ENCODE assay signal across 13 cellular contexts in the genomic region with DNA sequence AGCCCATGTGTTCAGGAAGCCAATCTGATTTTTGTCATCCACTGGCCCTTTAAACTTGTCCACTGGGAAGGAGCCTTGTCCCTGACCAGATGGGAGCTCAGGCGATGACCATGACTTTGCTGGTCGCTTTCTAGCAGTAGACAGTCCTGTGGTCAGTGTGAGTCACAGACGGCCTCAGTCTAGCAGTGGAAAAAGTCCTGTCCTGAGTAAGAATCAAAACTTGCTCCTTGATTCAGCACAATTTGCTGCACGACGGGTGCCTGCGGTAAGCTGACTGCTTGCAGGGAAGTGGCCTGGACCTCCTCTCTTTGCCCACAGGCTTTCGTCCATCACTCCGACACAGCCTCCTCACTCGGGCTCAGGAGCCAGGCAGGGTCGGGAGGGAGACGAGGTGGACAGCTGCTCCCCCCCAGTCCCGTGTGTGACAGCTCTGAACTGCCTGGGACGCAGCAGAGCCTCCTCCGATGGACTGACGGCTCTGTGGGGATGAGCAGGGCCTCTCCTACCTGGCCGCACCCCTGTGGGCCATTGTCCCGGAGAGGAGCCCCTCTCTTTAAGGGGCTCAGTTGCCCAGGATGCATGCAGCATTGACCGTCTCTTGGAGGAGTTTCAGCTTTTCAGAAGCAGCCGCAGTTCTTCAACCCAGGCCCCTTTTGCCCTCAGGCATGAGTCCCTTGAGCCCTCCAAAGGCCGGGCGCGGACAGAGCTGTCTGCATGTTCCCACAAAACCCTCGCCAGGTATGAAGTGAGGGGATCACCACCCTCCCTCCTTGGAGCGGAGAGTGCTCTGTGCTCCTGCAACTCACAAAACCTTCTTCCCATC.
DNase-seq lines count a peak whose midpoint lies in the region; ATAC-seq and TF ChIP-seq lines count a peak whose summit lies in the region.
"Had no signal": no experiment of that assay in that cellular context is flagged by ENCODE, and none has a peak within 500 bp of the region (broad histone marks: within the 10 kb centered on the region; RNA-seq: fewer than 3 reads in every experiment).

No MANE protein-coding gene starts in this region.

- H2AFZ ChIP-seq in smooth muscle cell (ENCODE audit: low read depth) = no peak overlapping the region

- H3K79me2 ChIP-seq in smooth muscle cell (ENCODE audit: low read depth) = no peaks in the 10 kb centered on the region

- H3K4me1 ChIP-seq in RWPE2 (ENCODE audit: insufficient read depth, poor library complexity, severe bottlenecking) (peaks cover 42% of the 10 kb centered on the region), esophagus muscularis mucosa (peaks cover 15 to 27% (median 20%) of the 10 kb centered on the region in 4 donors), smooth muscle cell (ENCODE audit: low read depth) (peaks cover 2% of the 10 kb centered on the region)

- H3K9me3 ChIP-seq in RWPE2 (ENCODE audit: severe bottlenecking) (no peaks in the 10 kb centered on the region), esophagus muscularis mucosa (no peaks in the 10 kb centered on the region), smooth muscle cell (replicated peaks; ENCODE audit: low read depth) (no peaks in the 10 kb centered on the region)
- H3K9me3 ChIP-seq: psoas muscle had no signal

- H3F3A ChIP-seq in smooth muscle cell (ENCODE audit: low read depth) = no peaks in the 10 kb centered on the region

- intact Hi-C loops in esophagus muscularis mucosa (cut with DNase I) = no loop called here

- no peaks in the 10 kb centered on the region for H3K36me3 ChIP-seq in RWPE2 (ENCODE audit: low read depth)
- no peaks in the 10 kb centered on the region for H3K36me3 ChIP-seq in esophagus muscularis mucosa
- H3K36me3 ChIP-seq in smooth muscle cell (ENCODE audit: low read depth) = no peaks in the 10 kb centered on the region

- no peak for TF ChIP-seq POLR2A in esophagus muscularis mucosa (IDR thresholded peaks at IDR 0.05; ENCODE audit: low read depth)

- H3K27ac ChIP-seq in RWPE2 (ENCODE audit: poor library complexity, severe bottlenecking) (peak overlapping the region; percentile 88), esophagus muscularis mucosa (replicated peaks in 1 of 4) (peak overlapping the region; percentile 31 to 61 (median 55)), smooth muscle cell (ENCODE audit: low read depth) (peak overlapping the region; percentile 88)
- H3K27ac ChIP-seq: psoas muscle had no signal

- no peak overlapping the region for H3K9ac ChIP-seq in smooth muscle cell (ENCODE audit: low read depth)

- no peak for TF ChIP-seq EP300 in esophagus muscularis mucosa (IDR thresholded peaks at IDR 0.05)

- no peak overlapping the region for H3K4me3 ChIP-seq in RWPE2 (ENCODE audit: severe bottlenecking)
- no peak overlapping the region for H3K4me3 ChIP-seq in esophagus muscularis mucosa
- no peak overlapping the region for H3K4me3 ChIP-seq in smooth muscle cell
- H3K4me3 ChIP-seq: psoas muscle had no signal

- H3K27me3 ChIP-seq in RWPE2 (ENCODE audit: insufficient read depth, poor library complexity, severe bottlenecking) (no peaks in the 10 kb centered on the region), esophagus muscularis mucosa (peaks cover 0 to 11% (median 0%) of the 10 kb centered on the region in 4 donors), smooth muscle cell (ENCODE audit: low read depth) (no peaks in the 10 kb centered on the region)

- ATAC-seq in RWPE2 (ENCODE audit: low read depth) (no peak), HG03457 (IDR thresholded peaks at IDR 0.05; ENCODE audit: unreplicated experiment) (no peak)
- ATAC-seq: activated T-cell treated with anti-CD3 and anti-CD28 coated beads, Interleukin-2, amount 50 U/mL, for 72 hours had no signal

- H3K4me2 ChIP-seq in smooth muscle cell = peak overlapping the region; percentile 7

- no peaks in the 10 kb centered on the region for H4K20me1 ChIP-seq in smooth muscle cell (ENCODE audit: low read depth)

- 73% methylated on average over 22 of the region's 24 CpGs for WGBS in esophagus muscularis mucosa
- WGBS in smooth muscle cell (ENCODE audit: low lambda C conversion rate) = 55% methylated on average over 24 of the region's 24 CpGs

- TF ChIP-seq CTCF in RWPE2 (IDR thresholded peaks at IDR 0.05; ENCODE audit: poor library complexity, severe bottlenecking) (no peak), esophagus muscularis mucosa (IDR thresholded peaks at IDR 0.05) (no peak), smooth muscle cell (IDR thresholded peaks at IDR 0.05; ENCODE audit: borderline replicate concordance, insufficient read depth, poor library complexity, severe bottlenecking) (no peak)

- DNase-seq in EL (peak; percentile 85), RWPE2 (ENCODE audit: low spot score) (peak; percentile 76), esophagus muscularis mucosa (ENCODE audit: extremely low spot score) (no peak), smooth muscle cell (lab: John Stamatoyannopoulos, UW; ENCODE audit: unreplicated experiment) (no peak), SHP77 (lab: John Stamatoyannopoulos, UW) (no peak), NCI-H82 treated with DMSO at 0.1 percent for 48 hours (lab: John Stamatoyannopoulos, UW; ENCODE audit: unreplicated experiment) (no peak), NK-92 (lab: John Stamatoyannopoulos, UW; ENCODE audit: unreplicated experiment) (no peak)
- DNase-seq: activated CD4-positive, alpha-beta T cell treated with anti-CD3 and anti-CD28 coated beads for 1 hour; activated T-cell treated with anti-CD3 and anti-CD28 coated beads, Interleukin-2, amount 50 U/mL, for 72 hours; NCI-H1417; NCI-H82; psoas muscle had no signal

Comparison
In these comparisons a context has a peak if more than half of its experiments do, and no peak if none do; other contexts are left out.
1. DNase-seq: peak in EL (single experiment) and RWPE2 (single experiment); none in esophagus muscularis mucosa (single experiment), smooth muscle cell (single experiment), SHP77 (0 of 2), NCI-H82 treated with DMSO at 0.1 percent for 48 hours (single experiment) and NK-92 (single experiment).
2. Peak in every context shown above with its lines, with median percentiles within 50 percentile points of each other: H3K27ac ChIP-seq.